Comparison of ENCODE assay signal across 8 cellular contexts in the genomic region with DNA sequence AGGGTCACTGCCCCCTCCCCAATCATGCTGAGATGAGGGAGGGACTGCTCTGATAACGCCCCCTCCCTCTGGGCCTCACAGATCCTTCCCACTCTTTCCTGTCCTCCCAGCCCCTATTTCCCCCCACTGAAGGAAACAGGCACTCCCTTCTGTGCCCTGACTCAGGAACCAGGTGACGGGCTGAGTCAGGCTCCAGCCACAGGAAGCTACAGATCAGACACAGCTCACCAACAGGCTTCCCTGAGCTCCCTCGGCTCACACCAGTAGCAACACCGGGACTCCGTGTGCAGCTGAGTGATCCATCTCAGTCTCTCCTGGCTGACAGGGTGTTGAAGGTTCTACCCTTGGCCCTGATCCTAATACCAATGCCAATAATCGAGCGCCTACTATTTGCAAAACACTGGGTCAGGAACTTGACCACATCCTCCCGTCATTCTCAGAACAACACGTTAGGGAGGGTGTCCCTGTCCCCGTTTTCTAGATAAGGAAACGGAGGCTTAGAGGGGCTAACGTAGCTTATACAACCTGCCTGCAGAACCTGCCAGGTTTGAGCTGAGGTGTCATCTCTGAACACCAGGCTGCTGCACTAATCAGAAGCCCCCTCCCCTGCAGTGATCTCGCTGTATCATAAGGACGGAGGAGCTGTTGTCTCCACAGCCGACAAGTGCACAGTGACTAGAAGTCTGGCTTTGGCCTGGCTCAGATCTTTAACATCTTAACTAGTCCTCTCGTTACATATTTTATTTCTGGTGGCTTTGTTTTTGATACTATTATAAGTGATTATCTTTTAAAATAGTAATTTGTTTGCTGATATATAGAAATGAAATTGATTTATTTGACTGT. TPM values are rescaled to one million over a fixed set of nuclear protein-coding genes. Genes with fewer than 3 reads are reported as not detected.
A peak's percentile ranks its signal among the peaks of the same experiment; 100 is the strongest.
DNase-seq lines count a peak whose midpoint lies in the region; FAIRE-seq and TF ChIP-seq lines count a peak whose summit lies in the region.
"Not testable (repeated sequence)": the region's sequence is repeated elsewhere in the genome, so short reads cannot be mapped to it uniquely, and the experiment has no call there.

No MANE protein-coding gene starts in this region.

- CTCF ChIA-PET in activated CD4-positive, alpha-beta T cell treated with anti-CD3 and anti-CD28 coated beads, Interleukin-2, amount 10 ng/mL, durations not matched to agents 7 days and 5 days (lab: Charles Lee): not testable (repeated sequence)

- POLR2A ChIA-PET in activated CD4-positive, alpha-beta T cell treated with anti-CD3 and anti-CD28 coated beads, Interleukin-2, amount 10 ng/mL, durations not matched to agents 7 days and 5 days (lab: Charles Lee): not testable (repeated sequence)

- TF ChIP-seq RAD21 in liver (IDR thresholded peaks at IDR 0.05): not testable (repeated sequence)

- not testable (repeated sequence) for H3K4me3 ChIP-seq in astrocyte (ENCODE audit: insufficient read depth, low read depth, low read length); fibroblast of the aortic adventitia (ENCODE audit: low read depth, low read length); liver (ENCODE audit: low read depth in 1 of 3, low read length in 3 of 3); skin epidermis

- TF ChIP-seq CTCF in astrocyte (IDR thresholded peaks at IDR 0.05; ENCODE audit: insufficient read depth, low read depth, low read length); fibroblast of the aortic adventitia (IDR thresholded peaks at IDR 0.05; ENCODE audit: insufficient read depth, low read length); liver (IDR thresholded peaks at IDR 0.05; ENCODE audit: low read depth, low read length, missing input control): not testable (repeated sequence)

- H3K4me2 ChIP-seq in astrocyte (ENCODE audit: low read length): peak overlapping the region; percentile 60

- not testable (repeated sequence) for H3K9me3 ChIP-seq in astrocyte (ENCODE audit: insufficient read depth, low read depth, low read length); liver (ENCODE audit: control insufficient read depth in 4 of 4, low read length in 3 of 4)

- peak overlapping the region; percentile 37 for H3K27ac ChIP-seq in astrocyte (ENCODE audit: low read depth, low read length)
- H3K27ac ChIP-seq in liver (ENCODE audit: low read depth in 1 of 2, low read length in 2 of 2): peak overlapping the region in 1 of 2 donors; percentile 7
- H3K27ac ChIP-seq in skin epidermis: peak overlapping the region in 11 of 21 experiments; percentile 11 to 77 (median 45)

- H3K9ac ChIP-seq in astrocyte (ENCODE audit: low read length): peak overlapping the region; percentile 21
- not testable (repeated sequence) for H3K9ac ChIP-seq in liver (ENCODE audit: low read depth in 1 of 2, low read length in 2 of 2)

- not testable (repeated sequence) for H3K36me3 ChIP-seq in astrocyte (ENCODE audit: insufficient read depth, low read length); liver (ENCODE audit: control insufficient read depth in 4 of 4, insufficient read depth in 3 of 4, low read depth in 1 of 4, low read length in 3 of 4)

- FAIRE-seq in RCC 7860 (lab: Jason Lieb, UNC): peak; percentile 79
- FAIRE-seq in astrocyte (lab: Jason Lieb, UNC): not testable (repeated sequence)

- not testable (repeated sequence) for H3K4me1 ChIP-seq in astrocyte (ENCODE audit: insufficient read depth, low read length)
- H3K4me1 ChIP-seq in liver (ENCODE audit: control insufficient read depth in 4 of 4, insufficient read depth in 4 of 4, low read length in 3 of 4): peaks cover 3 to 20% (median 9%) of the 10 kb centered on the region in 4 donors

- DNase-seq in AG08395 (ENCODE audit: low spot score): peak; percentile 54
- peak; percentile 77 for DNase-seq in HCEC 1CT
- DNase-seq in RCC 7860 (ENCODE audit: low spot score): peak; percentile 57
- peak; percentile 32 for DNase-seq in activated CD4-positive, alpha-beta T cell treated with anti-CD3 and anti-CD28 coated beads, Interleukin-2, amount 10 ng/mL, durations not matched to agents 7 days and 5 days
- peak; percentile 70 for DNase-seq in astrocyte (ENCODE audit: low read depth)
- DNase-seq in fibroblast of the aortic adventitia (ENCODE audit: low read depth): peak; percentile 62

- not testable (repeated sequence) for H3K79me2 ChIP-seq in astrocyte (ENCODE audit: insufficient read depth, low read length)

- peaks cover 27% of the 10 kb centered on the region for H3K36me3 Mint-ChIP-seq in activated CD4-positive, alpha-beta T cell treated with anti-CD3 and anti-CD28 coated beads, Interleukin-2, amount 10 ng/mL, durations not matched to agents 7 days and 5 days (ENCODE audit: low read depth)
- H3K36me3 Mint-ChIP-seq in astrocyte (ENCODE audit: low read depth, unreplicated experiment): not testable (repeated sequence)

- WGBS in liver: 28% methylated on average over 16 of the region's 16 CpGs

- H3K9me3 Mint-ChIP-seq in activated CD4-positive, alpha-beta T cell treated with anti-CD3 and anti-CD28 coated beads, Interleukin-2, amount 10 ng/mL, durations not matched to agents 7 days and 5 days; astrocyte (ENCODE audit: unreplicated experiment): not testable (repeated sequence)

- peaks cover 34% of the 10 kb centered on the region for H3K4me1 Mint-ChIP-seq in activated CD4-positive, alpha-beta T cell treated with anti-CD3 and anti-CD28 coated beads, Interleukin-2, amount 10 ng/mL, durations not matched to agents 7 days and 5 days
- not testable (repeated sequence) for H3K4me1 Mint-ChIP-seq in astrocyte (ENCODE audit: low read depth, unreplicated experiment)

- H3K27ac Mint-ChIP-seq in activated CD4-positive, alpha-beta T cell treated with anti-CD3 and anti-CD28 coated beads, Interleukin-2, amount 10 ng/mL, durations not matched to agents 7 days and 5 days: peak overlapping the region; percentile 80
- H3K27ac Mint-ChIP-seq in astrocyte (ENCODE audit: unreplicated experiment): peak overlapping the region; percentile 31

- not testable (repeated sequence) for H3K27me3 ChIP-seq in astrocyte (ENCODE audit: insufficient read depth, low read length); liver (ENCODE audit: control insufficient read depth in 4 of 4, insufficient read depth in 4 of 4, low read length in 3 of 4)

- H3K4me3 Mint-ChIP-seq in activated CD4-positive, alpha-beta T cell treated with anti-CD3 and anti-CD28 coated beads, Interleukin-2, amount 10 ng/mL, durations not matched to agents 7 days and 5 days: peak overlapping the region; percentile 30
- not testable (repeated sequence) for H3K4me3 Mint-ChIP-seq in astrocyte (ENCODE audit: unreplicated experiment)

- not testable (repeated sequence) for H3K27me3 Mint-ChIP-seq in activated CD4-positive, alpha-beta T cell treated with anti-CD3 and anti-CD28 coated beads, Interleukin-2, amount 10 ng/mL, durations not matched to agents 7 days and 5 days; astrocyte (ENCODE audit: low read depth, unreplicated experiment)

- not testable (repeated sequence) for H2AFZ ChIP-seq in astrocyte (ENCODE audit: low read depth, low read length)

- not testable (repeated sequence) for H4K20me1 ChIP-seq in astrocyte (ENCODE audit: insufficient read depth, low read length)

TF ChIP-seq in liver, 16 proteins besides CTCF, POLR2A, EP300 and RAD21:
- TF ChIP-seq HNF4A (conservative IDR thresholded peaks at IDR 0.05): peak; percentile 15 to 37
- peak in 1 of 2 donors; percentile 53 for TF ChIP-seq RXRA (IDR thresholded peaks at IDR 0.05)
- peak in 1 of 2 donors; percentile 15 for TF ChIP-seq GABPA (IDR thresholded peaks at IDR 0.05 in 1 of 2, conservative IDR thresholded peaks at IDR 0.05 in 1 of 2)
- TF ChIP-seq JUND (IDR thresholded peaks at IDR 0.05): peak in 1 of 2 donors; percentile 30

RNA-seq across cellular contexts. Expression of gene ARHGAP27, which starts 13.5 kb away (rescaled TPM):
- total RNA-seq in activated CD4-positive, alpha-beta T cell treated with anti-CD3 and anti-CD28 coated beads, Interleukin-2, amount 10 ng/mL, durations not matched to agents 7 days and 5 days: 10 to 100 TPM; 85.3 to 93.5 TPM
- 4.4 and 10.0 TPM in 2 replicates for total RNA-seq in astrocyte
- total RNA-seq in fibroblast of the aortic adventitia (ENCODE audit: low replicate concordance): 2.3 and 5.2 TPM in 2 replicates
- 10 to 100 TPM; 10.6 to 10.9 TPM for total RNA-seq in liver
- 1 to 10 TPM; 1.8 to 4.9 TPM for polyA plus RNA-seq in liver

RNA-seq across cellular contexts. Expression of gene PLEKHM1, which starts 44.4 kb away (rescaled TPM):
- 10 to 100 TPM; 48.6 to 53.0 TPM for total RNA-seq in activated CD4-positive, alpha-beta T cell treated with anti-CD3 and anti-CD28 coated beads, Interleukin-2, amount 10 ng/mL, durations not matched to agents 7 days and 5 days
- total RNA-seq in astrocyte (32.5 and 41.9 TPM in 2 replicates), fibroblast of the aortic adventitia (ENCODE audit: low replicate concordance) (27.6 and 33.5 TPM in 2 replicates), liver (10 to 100 TPM in 1 of 2 donors, 1 to 10 TPM in 1; 8.5 to 15.8 TPM)
- polyA plus RNA-seq in liver: 1 to 10 TPM; 6.2 to 8.5 TPM
